ENCODE assay signal across 8 cellular contexts in genomic region chr9:16870606-16871357, GRCh38. TPM values are rescaled to one million over a fixed set of nuclear protein-coding genes. Genes with fewer than 3 reads are reported as not detected.
DNase-seq lines count a peak whose midpoint lies in the region; ATAC-seq and TF ChIP-seq lines count a peak whose summit lies in the region.

TSS of gene BNC2 (minus strand) at chr9:16870670. CDS start at chr9:16870648, 22 bp downstream.

- peaks cover 18% of the 10 kb centered on the region for H3K79me1 ChIP-seq in trophoblast cell (ENCODE audit: low read length)

- peak within 1 kb of the TSS; percentile 77 for H2AK5ac ChIP-seq in trophoblast cell (ENCODE audit: low read length)

- no peaks in the 10 kb centered on the region for H3K36me3 ChIP-seq in CD8-positive, alpha-beta T cell (ENCODE audit: insufficient read depth, low read length)
- no peaks in the 10 kb centered on the region for H3K36me3 ChIP-seq in trophoblast cell (ENCODE audit: control insufficient read depth in 1 of 2, insufficient read depth in 2 of 2, low read length in 2 of 2)
- H3K36me3 ChIP-seq in effector memory CD4-positive, alpha-beta T cell (ENCODE audit: control insufficient read depth, insufficient read depth, low read length) = no peaks in the 10 kb centered on the region

- peak within 1 kb of the TSS; percentile 93 for H2BK5ac ChIP-seq in trophoblast cell (ENCODE audit: low read depth, low read length, poor library complexity)

- H2BK12ac ChIP-seq in trophoblast cell (ENCODE audit: low read length) = peak within 1 kb of the TSS; percentile 98

- peak within 1 kb of the TSS; percentile 94 for H2BK120ac ChIP-seq in trophoblast cell (ENCODE audit: insufficient read depth, low read length, poor library complexity)

- H3K9me3 ChIP-seq in CD8-positive, alpha-beta T cell (ENCODE audit: low read length) = no peaks in the 10 kb centered on the region
- no peaks in the 10 kb centered on the region for H3K9me3 ChIP-seq in trophoblast cell (ENCODE audit: insufficient read depth, low read depth, low read length)
- H3K9me3 ChIP-seq in effector memory CD4-positive, alpha-beta T cell (ENCODE audit: control insufficient read depth, low read length) = no peaks in the 10 kb centered on the region

- H3K18ac ChIP-seq in trophoblast cell (ENCODE audit: low read length) = peak within 1 kb of the TSS; percentile 98

- no peaks in the 10 kb centered on the region for H3K4me1 ChIP-seq in CD8-positive, alpha-beta T cell (ENCODE audit: insufficient read depth, low read length)
- H3K4me1 ChIP-seq in trophoblast cell (ENCODE audit: control insufficient read depth in 1 of 2, insufficient read depth in 2 of 2, low read length in 2 of 2) = peaks cover 0 to 3% of the 10 kb centered on the region in 2 experiments
- no peaks in the 10 kb centered on the region for H3K4me1 ChIP-seq in effector memory CD4-positive, alpha-beta T cell (ENCODE audit: control insufficient read depth, insufficient read depth, low read length, poor library complexity, severe bottlenecking)

- DNase-seq in CD8-positive, alpha-beta T cell = no peak
- peak; percentile 14 for DNase-seq in HuH-7 (ENCODE audit: low spot score)
- peak; percentile 28 for DNase-seq in activated naive CD8-positive, alpha-beta T cell treated with anti-CD3 and anti-CD28 coated beads, Interleukin-2, amount 10 ng/mL, durations not matched to agents 7 days and 5 days
- peak; percentile 69 for DNase-seq in left ventricle myocardium superior
- peak in 1 of 2 donors; percentile 47 for DNase-seq in trophoblast cell
- no peak for DNase-seq in effector memory CD4-positive, alpha-beta T cell
- DNase-seq in activated gamma-delta T cell treated with Interleukin-2 at 50 U/mL for 16 hours = no peak

- peak within 1 kb of the TSS; percentile 92 for H3K4ac ChIP-seq in trophoblast cell (ENCODE audit: low read depth, low read length)

- H3K14ac ChIP-seq in trophoblast cell (ENCODE audit: low read length) = peak within 1 kb of the TSS; percentile 97

- H4K8ac ChIP-seq in trophoblast cell (ENCODE audit: low read depth, low read length) = peak within 1 kb of the TSS; percentile 86

- H2AFZ ChIP-seq in trophoblast cell (ENCODE audit: insufficient read depth, low read length, poor library complexity) = peak within 1 kb of the TSS; percentile 87

- CTCF ChIA-PET in CD8-positive, alpha-beta T cell (lab: Charles Lee) = no interaction called here

- no peaks in the 10 kb centered on the region for H3K27me3 ChIP-seq in CD8-positive, alpha-beta T cell (ENCODE audit: insufficient read depth, low read length)
- H3K27me3 ChIP-seq in trophoblast cell (ENCODE audit: insufficient read depth, low read length) = no peaks in the 10 kb centered on the region
- peaks cover 3% of the 10 kb centered on the region for H3K27me3 ChIP-seq in effector memory CD4-positive, alpha-beta T cell (replicated peaks; ENCODE audit: control insufficient read depth, insufficient read depth, low read length, poor library complexity, severe bottlenecking)

- H3K23ac ChIP-seq in trophoblast cell (ENCODE audit: low read length) = no peak within 1 kb of the TSS

- peak within 1 kb of the TSS; percentile 94 for H3K4me2 ChIP-seq in trophoblast cell (ENCODE audit: low read length)

- H3K9ac ChIP-seq in trophoblast cell (ENCODE audit: low read length) = peak within 1 kb of the TSS; percentile 77

- peak within 1 kb of the TSS; percentile 55 for H3K4me3 Mint-ChIP-seq in CD8-positive, alpha-beta T cell
- peak within 1 kb of the TSS; percentile 82 for H3K4me3 Mint-ChIP-seq in activated naive CD8-positive, alpha-beta T cell treated with anti-CD3 and anti-CD28 coated beads, Interleukin-2, amount 10 ng/mL, durations not matched to agents 7 days and 5 days

- ATAC-seq in CD8-positive, alpha-beta T cell = no peak
- no peak for ATAC-seq in activated naive CD8-positive, alpha-beta T cell treated with anti-CD3 and anti-CD28 coated beads, Interleukin-2, amount 10 ng/mL, durations not matched to agents 7 days and 5 days (ENCODE audit: low read depth)
- ATAC-seq in left ventricle myocardium superior (peak; percentile 75), HG03342 (IDR thresholded peaks at IDR 0.05; ENCODE audit: unreplicated experiment) (no peak)

- no peak within 1 kb of the TSS for H3K27ac Mint-ChIP-seq in CD8-positive, alpha-beta T cell
- H3K27ac Mint-ChIP-seq in activated naive CD8-positive, alpha-beta T cell treated with anti-CD3 and anti-CD28 coated beads, Interleukin-2, amount 10 ng/mL, durations not matched to agents 7 days and 5 days = no peak within 1 kb of the TSS

- no peak within 1 kb of the TSS for H3K4me3 ChIP-seq in CD8-positive, alpha-beta T cell (ENCODE audit: low read depth, low read length)
- peak within 1 kb of the TSS; percentile 91 for H3K4me3 ChIP-seq in trophoblast cell (ENCODE audit: low read depth, low read length)
- no peak within 1 kb of the TSS for H3K4me3 ChIP-seq in effector memory CD4-positive, alpha-beta T cell (ENCODE audit: insufficient read depth, low read depth, low read length, poor library complexity, severe bottlenecking)

- no CpG with 5 or more reads among the region's 60 CpGs for WGBS in trophoblast cell (ENCODE audit: extremely low coverage, insufficient coverage, insufficient read length)

- intact Hi-C loops in CD8-positive, alpha-beta T cell (cut with DNase I, micrococcal nuclease) = no loop called here
- intact Hi-C loops in left ventricle myocardium superior (cut with micrococcal nuclease) = no loop called here

- H3K27me3 Mint-ChIP-seq in CD8-positive, alpha-beta T cell (ENCODE audit: low read depth) = peaks cover 41% of the 10 kb centered on the region
- H3K27me3 Mint-ChIP-seq in activated naive CD8-positive, alpha-beta T cell treated with anti-CD3 and anti-CD28 coated beads, Interleukin-2, amount 10 ng/mL, durations not matched to agents 7 days and 5 days = peaks cover 54% of the 10 kb centered on the region

- peak within 1 kb of the TSS; percentile 64 for H4K12ac ChIP-seq in trophoblast cell (ENCODE audit: low read depth, low read length)

- H3K27ac ChIP-seq in CD8-positive, alpha-beta T cell (ENCODE audit: low read depth, low read length) = no peak within 1 kb of the TSS
- peak within 1 kb of the TSS; percentile 77 for H3K27ac ChIP-seq in trophoblast cell (ENCODE audit: low read depth, low read length)
- no peak within 1 kb of the TSS for H3K27ac ChIP-seq in effector memory CD4-positive, alpha-beta T cell (ENCODE audit: insufficient read depth, low read length, poor library complexity, severe bottlenecking)

- peaks cover 8% of the 10 kb centered on the region for H3K79me2 ChIP-seq in trophoblast cell (ENCODE audit: control insufficient read depth, insufficient read depth, low read length, poor library complexity)

- H3K36me3 Mint-ChIP-seq in CD8-positive, alpha-beta T cell = no peaks in the 10 kb centered on the region
- peaks cover 2% of the 10 kb centered on the region for H3K36me3 Mint-ChIP-seq in activated naive CD8-positive, alpha-beta T cell treated with anti-CD3 and anti-CD28 coated beads, Interleukin-2, amount 10 ng/mL, durations not matched to agents 7 days and 5 days

- H3K4me1 Mint-ChIP-seq in CD8-positive, alpha-beta T cell (ENCODE audit: low read depth) = peaks cover 2% of the 10 kb centered on the region
- peaks cover 5% of the 10 kb centered on the region for H3K4me1 Mint-ChIP-seq in activated naive CD8-positive, alpha-beta T cell treated with anti-CD3 and anti-CD28 coated beads, Interleukin-2, amount 10 ng/mL, durations not matched to agents 7 days and 5 days

- peak within 1 kb of the TSS; percentile 95 for H4K91ac ChIP-seq in trophoblast cell (ENCODE audit: low read depth, low read length)

- POLR2A ChIA-PET in CD8-positive, alpha-beta T cell (lab: Charles Lee) = no interaction called here
- POLR2A ChIA-PET in activated naive CD8-positive, alpha-beta T cell treated with anti-CD3 and anti-CD28 coated beads, Interleukin-2, amount 10 ng/mL, durations not matched to agents 7 days and 5 days (lab: Charles Lee) = no interaction called here

- no peaks in the 10 kb centered on the region for H3K9me3 Mint-ChIP-seq in CD8-positive, alpha-beta T cell
- H3K9me3 Mint-ChIP-seq in activated naive CD8-positive, alpha-beta T cell treated with anti-CD3 and anti-CD28 coated beads, Interleukin-2, amount 10 ng/mL, durations not matched to agents 7 days and 5 days = no peaks in the 10 kb centered on the region

- no peak for TF ChIP-seq CTCF in CD8-positive, alpha-beta T cell (IDR thresholded peaks at IDR 0.05)

RNA-seq across cellular contexts. Expression of gene BNC2, which starts in this region (rescaled TPM):
- total RNA-seq in CD8-positive, alpha-beta T cell = under 1 TPM in 1 of 2 experiments, not detected in 1; 0.14 TPM
- total RNA-seq in activated naive CD8-positive, alpha-beta T cell treated with anti-CD3 and anti-CD28 coated beads, Interleukin-2, amount 10 ng/mL, durations not matched to agents 7 days and 5 days = not detected
- total RNA-seq in left ventricle myocardium superior = 6.3 TPM
- polyA plus RNA-seq in trophoblast cell (2013) = 4.4 and 5.2 TPM in 2 replicates

Comparison
In these comparisons a context has a peak if more than half of its experiments do, and no peak if none do; other contexts are left out.
1. Peak in DNase-seq in activated naive CD8-positive, alpha-beta T cell treated with anti-CD3 and anti-CD28 coated beads, Interleukin-2, amount 10 ng/mL, durations not matched to agents 7 days and 5 days; RNA of the gene not detected or under 1 TPM.
2. DNase-seq: peak in HuH-7 (single experiment) and left ventricle myocardium superior (single experiment); none in CD8-positive, alpha-beta T cell (0 of 7), effector memory CD4-positive, alpha-beta T cell (0 of 3) and activated gamma-delta T cell treated with Interleukin-2 at 50 U/mL for 16 hours (single experiment).